In genomic region chr17:60563743-60564142, GRCh38 we compare ENCODE assay signal across 24 cellular contexts.
"Had no signal": no experiment of that assay in that cellular context is flagged by ENCODE, and none has a peak within 500 bp of the region (broad histone marks: within the 10 kb centered on the region; RNA-seq: fewer than 3 reads in every experiment).

No MANE protein-coding gene starts in this region.

- H3K27ac ChIP-seq: neutrophil, ovary, prostate gland, right atrium auricular region, spleen, testis, upper lobe of left lung had no signal

- H3K27me3 ChIP-seq: neutrophil, ovary, right atrium auricular region, spleen, testis, upper lobe of left lung had no signal

- ATAC-seq: activated CD4-positive, alpha-beta T cell treated with anti-CD3 and anti-CD28 coated beads for 36 hours; activated naive CD8-positive, alpha-beta T cell treated with anti-CD3 and anti-CD28 coated beads, Interleukin-2, amount 50 U/mL, for 24 hours; esophagus mucosa; left cardiac atrium; T-helper 17 cell had no signal

- H3K36me3 ChIP-seq: neutrophil, ovary, prostate gland, right atrium auricular region, spleen, upper lobe of left lung had no signal

- H3K4me1 ChIP-seq: prostate gland, right atrium auricular region, spleen, testis, upper lobe of left lung had no signal

- DNase-seq: activated B cell treated with CpG ODN at 0.5 μM for 24 hours; activated CD4-positive, alpha-beta T cell treated with anti-CD3 and anti-CD28 coated beads for 36 hours; activated CD4-positive, alpha-beta T cell treated with anti-CD3 and anti-CD28 coated beads, Interleukin-2, amount 50 U/mL, for 4 hours; activated CD8-positive, alpha-beta memory T cell treated with anti-CD3 and anti-CD28 coated beads for 24 hours; activated CD8-positive, alpha-beta memory T cell treated with anti-CD3 and anti-CD28 coated beads, Interleukin-2, amount 50 U/mL, for 4 hours; activated naive CD4-positive, alpha-beta T cell treated with anti-CD3 and anti-CD28 coated beads, Interleukin-2, amount 10 ng/mL, durations not matched to agents 7 days and 5 days; activated naive CD8-positive, alpha-beta T cell treated with anti-CD3 and anti-CD28 coated beads, Interleukin-2, amount 50 U/mL, for 24 hours; activated T-cell treated with anti-CD3 and anti-CD28 coated beads, Interleukin-2, amount 50 U/mL, for 24 hours; caudate nucleus; effector memory CD4-positive, alpha-beta T cell; head of caudate nucleus; hypothalamus; left cardiac atrium; ovary; spleen; stimulated activated CD4-positive, alpha-beta T cell treated with anti-CD3 and anti-CD28 coated beads, Interleukin-4, amount 100 ng/mL, for 1 hour; stimulated activated naive CD4-positive, alpha-beta T cell; T-helper 17 cell; testis; upper lobe of left lung had no signal

- H3K4me3 ChIP-seq: ovary, prostate gland, right atrium auricular region, spleen, testis, upper lobe of left lung had no signal

- H3K9me3 ChIP-seq: neutrophil, ovary, prostate gland, right atrium auricular region, testis, upper lobe of left lung had no signal
